Comparison of ENCODE assay signal across 9 cellular contexts in genomic region chr18:63339920-63340484, GRCh38. TPM values are rescaled to one million over a fixed set of nuclear protein-coding genes. Genes with fewer than 3 reads are reported as not detected.
A peak's percentile ranks its signal among the peaks of the same experiment; 100 is the strongest.
DNase-seq lines count a peak whose midpoint lies in the region; ATAC-seq, FAIRE-seq and TF ChIP-seq lines count a peak whose summit lies in the region.
"Had no signal": no experiment of that assay in that cellular context is flagged by ENCODE, and none has a peak within 500 bp of the region (broad histone marks: within the 10 kb centered on the region; RNA-seq: fewer than 3 reads in every experiment).

No MANE protein-coding gene starts in this region.

- H3K27me3 ChIP-seq in MM.1S (replicated peaks; ENCODE audit: insufficient read depth, low read length) = no peaks in the 10 kb centered on the region
- no peaks in the 10 kb centered on the region for H3K27me3 ChIP-seq in esophagus muscularis mucosa
- no peaks in the 10 kb centered on the region for H3K27me3 ChIP-seq in psoas muscle (ENCODE audit: insufficient read depth in 3 of 3, low read length in 2 of 3)

- ATAC-seq in psoas muscle (no peak), GM18520 (IDR thresholded peaks at IDR 0.05; ENCODE audit: unreplicated experiment) (no peak)
- ATAC-seq: activated naive CD4-positive, alpha-beta T cell treated with anti-CD3 and anti-CD28 coated beads, Interleukin-2, amount 50 U/mL, for 72 hours had no signal

- H3K27ac ChIP-seq in MM.1S (ENCODE audit: low read length) (no peak overlapping the region), VCaP (no peak overlapping the region), esophagus muscularis mucosa (replicated peaks in 1 of 4) (no peak overlapping the region), psoas muscle (no peak overlapping the region)

- no peaks in the 10 kb centered on the region for H4K20me1 ChIP-seq in MM.1S (ENCODE audit: insufficient read depth, low read length)

- no peaks in the 10 kb centered on the region for H3F3A ChIP-seq in MM.1S (ENCODE audit: insufficient read depth, low read length)

- DNase-seq in NCI-H82 (lab: John Stamatoyannopoulos, UW) (peak; percentile 69), NCI-H82 treated with DMSO at 0.1 percent for 48 hours (lab: John Stamatoyannopoulos, UW; ENCODE audit: unreplicated experiment) (no peak), MM.1S (peak; percentile 35), esophagus muscularis mucosa (ENCODE audit: extremely low spot score) (no peak), psoas muscle (no peak), HTR-8/SVneo (ENCODE audit: insufficient read length, low spot score) (no peak)

- H3K36me3 ChIP-seq in MM.1S (replicated peaks; ENCODE audit: insufficient read depth, low read length) (no peaks in the 10 kb centered on the region), esophagus muscularis mucosa (peaks cover 23 to 97% (median 75%) of the 10 kb centered on the region in 4 donors), psoas muscle (ENCODE audit: insufficient read depth in 1 of 2, low read depth in 1 of 2) (peaks cover 6 to 81% of the 10 kb centered on the region in 2 donors)

- no peaks in the 10 kb centered on the region for H3K4me1 ChIP-seq in MM.1S (ENCODE audit: low read length)
- peaks cover under 1 to 7% (median 3%) of the 10 kb centered on the region in 4 donors for H3K4me1 ChIP-seq in esophagus muscularis mucosa
- H3K4me1 ChIP-seq in psoas muscle = peaks cover 5% of the 10 kb centered on the region

- no peaks in the 10 kb centered on the region for H3K9me2 ChIP-seq in MM.1S (replicated peaks; ENCODE audit: insufficient read depth, low read length)

- no peak for TF ChIP-seq POLR2A in esophagus muscularis mucosa (IDR thresholded peaks at IDR 0.05; ENCODE audit: low read depth)

- intact Hi-C loops in esophagus muscularis mucosa (cut with DNase I) = loop anchor here (5.0 kb wide), 1 partner anchor 102 kb away; no protein-coding TSS in a partner anchor
- intact Hi-C loops in psoas muscle (cut with DNase I) = loop anchor here in 1 of 2 donors (5.0 kb wide), 1 partner anchor 97 kb away; no protein-coding TSS in a partner anchor

- no peak overlapping the region for H3K9ac ChIP-seq in MM.1S (ENCODE audit: low read length)

- no peak for TF ChIP-seq EP300 in esophagus muscularis mucosa (IDR thresholded peaks at IDR 0.05)

- H3K4me2 ChIP-seq in MM.1S (ENCODE audit: low read depth, low read length) = no peak overlapping the region

- TF ChIP-seq CTCF in MM.1S (IDR thresholded peaks at IDR 0.05; ENCODE audit: low read length) = peak; percentile 49
- TF ChIP-seq CTCF in VCaP (conservative IDR thresholded peaks at IDR 0.05) = peak; percentile 52
- peak; percentile 36 to 53 (median 40) for TF ChIP-seq CTCF in esophagus muscularis mucosa (IDR thresholded peaks at IDR 0.05)
- peak; percentile 48 for TF ChIP-seq CTCF in psoas muscle (IDR thresholded peaks at IDR 0.05)

- H3K9me3 ChIP-seq in MM.1S (replicated peaks; ENCODE audit: insufficient read depth, low read length) (no peaks in the 10 kb centered on the region), esophagus muscularis mucosa (no peaks in the 10 kb centered on the region), psoas muscle (no peaks in the 10 kb centered on the region)

- H2AFZ ChIP-seq in MM.1S (ENCODE audit: low read length) = no peak overlapping the region

- FAIRE-seq in HTR-8/SVneo (lab: Jason Lieb, UNC) = no peak

- 45% methylated on average over 4 of the region's 4 CpGs for WGBS in esophagus muscularis mucosa
- WGBS in psoas muscle, 3 donors = 34 to 48% (median 42%) methylated on average over 4 of the region's 4 CpGs

- no peaks in the 10 kb centered on the region for H3K79me2 ChIP-seq in MM.1S (ENCODE audit: low read length)

- H3K4me3 ChIP-seq in MM.1S (ENCODE audit: low read length) (no peak overlapping the region), esophagus muscularis mucosa (no peak overlapping the region), psoas muscle (no peak overlapping the region)

RNA-seq across cellular contexts. Expression of gene BCL2, which starts 20.4 kb away (rescaled TPM):
- total RNA-seq in esophagus muscularis mucosa = 10 to 100 TPM; 25.2 to 39.0 (median 36.1) TPM
- 10 to 100 TPM in 2 of 4 donors, 1 to 10 TPM in 2; 8.9 to 27.0 (median 14.5) TPM for total RNA-seq in psoas muscle
- 1 to 10 TPM; 1.1 to 8.3 (median 4.1) TPM for polyA plus RNA-seq in psoas muscle

RNA-seq across cellular contexts. Expression of gene KDSR, which starts 27.0 kb away (rescaled TPM):
- total RNA-seq in esophagus muscularis mucosa (10 to 100 TPM; 41.8 to 58.8 (median 49.8) TPM), psoas muscle (10 to 100 TPM; 17.6 to 33.0 (median 25.6) TPM)
- polyA plus RNA-seq in psoas muscle = 10 to 100 TPM; 10.4 to 23.9 (median 11.4) TPM

Comparison
In these comparisons a context has a peak if more than half of its experiments do, and no peak if none do; other contexts are left out.
1. DNase-seq: peak in NCI-H82 (single experiment) and MM.1S (single experiment); none in NCI-H82 treated with DMSO at 0.1 percent for 48 hours (single experiment), esophagus muscularis mucosa (single experiment), psoas muscle (0 of 2) and HTR-8/SVneo (single experiment).
2. Peak in every context shown above with its lines, with median percentiles within 50 percentile points of each other: CTCF ChIP-seq.